11 cellular contexts compared by ENCODE assay signal in the genomic region with DNA sequence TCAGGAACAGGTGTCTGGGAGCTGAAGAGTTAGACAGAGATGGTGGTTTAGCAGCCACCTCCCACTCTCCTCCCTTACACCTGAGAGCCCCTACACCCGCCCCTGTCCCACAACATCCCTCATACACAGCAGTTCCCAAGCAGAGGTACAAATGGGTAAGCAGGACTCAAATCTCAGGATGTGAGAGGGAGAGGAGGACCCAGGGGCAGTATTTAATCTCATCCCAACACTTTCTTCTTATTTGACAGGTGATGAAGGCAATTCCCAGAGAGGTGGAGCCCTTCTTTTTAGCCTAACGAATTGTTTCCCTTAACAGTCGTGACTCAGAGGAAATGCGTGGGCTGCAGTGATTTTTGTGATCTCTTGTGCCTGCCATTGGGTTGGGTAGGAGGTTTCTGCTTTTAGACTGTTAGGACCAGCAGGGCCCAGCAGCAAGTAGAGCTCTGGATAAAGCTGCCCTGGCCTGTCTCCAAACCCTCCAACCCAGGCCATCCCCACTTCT.
A peak's percentile ranks its signal among the peaks of the same experiment; 100 is the strongest.
DNase-seq lines count a peak whose midpoint lies in the region; ATAC-seq and TF ChIP-seq lines count a peak whose summit lies in the region.
"Had no signal": no experiment of that assay in that cellular context is flagged by ENCODE, and none has a peak within 500 bp of the region (broad histone marks: within the 10 kb centered on the region; RNA-seq: fewer than 3 reads in every experiment).

No MANE protein-coding gene starts in this region.

- H4K20me1 ChIP-seq in neural progenitor cell (ENCODE audit: low read depth), result no peaks in the 10 kb centered on the region

- no peaks in the 10 kb centered on the region for H3K9me3 Mint-ChIP-seq in activated naive CD4-positive, alpha-beta T cell treated with anti-CD3 and anti-CD28 coated beads for 36 hours
- no peaks in the 10 kb centered on the region for H3K9me3 Mint-ChIP-seq in activated T-cell treated with anti-CD3 and anti-CD28 coated beads, Interleukin-2, amount 50 U/mL, for 4 hours
- no peaks in the 10 kb centered on the region for H3K9me3 Mint-ChIP-seq in neural progenitor cell
- H3K9me3 Mint-ChIP-seq in stimulated activated naive CD8-positive, alpha-beta T cell treated with anti-CD3 and anti-CD28 coated beads, Interleukin-15, amount 100 ng/mL, for 72 hours, result no peaks in the 10 kb centered on the region

- H3K4me3 ChIP-seq in neural progenitor cell, result no peak overlapping the region
- H3K4me3 ChIP-seq: ascending aorta had no signal

- intact Hi-C loops in activated naive CD4-positive, alpha-beta T cell treated with anti-CD3 and anti-CD28 coated beads for 36 hours (cut with micrococcal nuclease), result loop anchor here (1.0 to 10.0 kb wide), 10 partner anchors 11 to 1423 kb away; a partner anchor contains a TSS

- H3K4me2 ChIP-seq in neural progenitor cell, result no peak overlapping the region

- no peaks in the 10 kb centered on the region for H3K36me3 Mint-ChIP-seq in activated naive CD4-positive, alpha-beta T cell treated with anti-CD3 and anti-CD28 coated beads for 36 hours (ENCODE audit: low read depth)
- no peaks in the 10 kb centered on the region for H3K36me3 Mint-ChIP-seq in activated T-cell treated with anti-CD3 and anti-CD28 coated beads, Interleukin-2, amount 50 U/mL, for 4 hours (ENCODE audit: insufficient read depth)
- no peaks in the 10 kb centered on the region for H3K36me3 Mint-ChIP-seq in neural progenitor cell

- no peaks in the 10 kb centered on the region for H3K27me3 ChIP-seq in neural progenitor cell
- H3K27me3 ChIP-seq: ascending aorta had no signal

- DNase-seq in activated naive CD4-positive, alpha-beta T cell treated with anti-CD3 and anti-CD28 coated beads for 36 hours, result peak; percentile 89
- no peak for DNase-seq in activated naive CD4-positive, alpha-beta T cell (lab: John Stamatoyannopoulos, UW)
- DNase-seq in activated T-cell treated with anti-CD3 and anti-CD28 coated beads, Interleukin-2, amount 50 U/mL, for 4 hours, result peak; percentile 45
- DNase-seq in neural progenitor cell (ENCODE audit: low spot score), result no peak
- peak; percentile 42 to 60 for DNase-seq in stimulated activated naive CD8-positive, alpha-beta T cell treated with anti-CD3 and anti-CD28 coated beads, Interleukin-15, amount 100 ng/mL, for 72 hours
- no peak for DNase-seq in GM13976 (ENCODE audit: low spot score)
- no peak for DNase-seq in NCI-H526 treated with DMSO at 0.1 percent for 48 hours (lab: John Stamatoyannopoulos, UW)
- DNase-seq: MM.1S had no signal

- H3K36me3 ChIP-seq in neural progenitor cell, result no peaks in the 10 kb centered on the region
- H3K36me3 ChIP-seq: ascending aorta had no signal

- H3K9ac ChIP-seq in neural progenitor cell, result no peak overlapping the region

- ATAC-seq in activated T-cell treated with anti-CD3 and anti-CD28 coated beads, Interleukin-2, amount 50 U/mL, for 4 hours, result peak; percentile 60 to 76
- peak; percentile 69 for ATAC-seq in stimulated activated naive CD8-positive, alpha-beta T cell treated with anti-CD3 and anti-CD28 coated beads, Interleukin-15, amount 100 ng/mL, for 72 hours
- no peak for ATAC-seq in HG02970 (IDR thresholded peaks at IDR 0.05; ENCODE audit: low FRiP score, unreplicated experiment)

- peaks cover 36% of the 10 kb centered on the region for H3K4me1 Mint-ChIP-seq in activated naive CD4-positive, alpha-beta T cell treated with anti-CD3 and anti-CD28 coated beads for 36 hours (ENCODE audit: low read depth)
- H3K4me1 Mint-ChIP-seq in activated T-cell treated with anti-CD3 and anti-CD28 coated beads, Interleukin-2, amount 50 U/mL, for 4 hours (ENCODE audit: low read depth), result peaks cover 28% of the 10 kb centered on the region
- peaks cover 21% of the 10 kb centered on the region for H3K4me1 Mint-ChIP-seq in neural progenitor cell
- peaks cover 41% of the 10 kb centered on the region for H3K4me1 Mint-ChIP-seq in stimulated activated naive CD8-positive, alpha-beta T cell treated with anti-CD3 and anti-CD28 coated beads, Interleukin-15, amount 100 ng/mL, for 72 hours

- peaks cover 5% of the 10 kb centered on the region for H3F3A ChIP-seq in neural progenitor cell (ENCODE audit: low read depth)

- TF ChIP-seq CTCF in neural progenitor cell (IDR thresholded peaks at IDR 0.05) (no peak), GM13976 (IDR thresholded peaks at IDR 0.05; ENCODE audit: borderline replicate concordance, control extremely low read depth, extremely low read depth, insufficient read depth, missing control alignments) (no peak)

- H2AFZ ChIP-seq in neural progenitor cell (replicated peaks), result peak overlapping the region; percentile 6

- peak overlapping the region; percentile 68 for H3K27ac Mint-ChIP-seq in activated naive CD4-positive, alpha-beta T cell treated with anti-CD3 and anti-CD28 coated beads for 36 hours
- H3K27ac Mint-ChIP-seq in neural progenitor cell, result no peak overlapping the region
- no peak overlapping the region for H3K27ac Mint-ChIP-seq in stimulated activated naive CD8-positive, alpha-beta T cell treated with anti-CD3 and anti-CD28 coated beads, Interleukin-15, amount 100 ng/mL, for 72 hours
- H3K27ac Mint-ChIP-seq: progenitor cell of endocrine pancreas had no signal

- no peaks in the 10 kb centered on the region for H3K79me2 ChIP-seq in neural progenitor cell (ENCODE audit: low read depth)

- no peaks in the 10 kb centered on the region for H3K9me3 ChIP-seq in neural progenitor cell (ENCODE audit: low read depth)
- H3K9me3 ChIP-seq: ascending aorta had no signal

- in situ Hi-C loops in GM13976 (cut with MboI; ENCODE audit: low sequenced_read_pairs, unreplicated experiment), result no loop called here

- H3K27me3 Mint-ChIP-seq in activated naive CD4-positive, alpha-beta T cell treated with anti-CD3 and anti-CD28 coated beads for 36 hours (ENCODE audit: low read depth), result no peaks in the 10 kb centered on the region
- H3K27me3 Mint-ChIP-seq in activated T-cell treated with anti-CD3 and anti-CD28 coated beads, Interleukin-2, amount 50 U/mL, for 4 hours (ENCODE audit: low read depth), result peaks cover 10% of the 10 kb centered on the region
- no peaks in the 10 kb centered on the region for H3K27me3 Mint-ChIP-seq in neural progenitor cell (ENCODE audit: insufficient read depth, low read depth)
- peaks cover 18% of the 10 kb centered on the region for H3K27me3 Mint-ChIP-seq in stimulated activated naive CD8-positive, alpha-beta T cell treated with anti-CD3 and anti-CD28 coated beads, Interleukin-15, amount 100 ng/mL, for 72 hours

- H3K4me3 Mint-ChIP-seq in activated naive CD4-positive, alpha-beta T cell treated with anti-CD3 and anti-CD28 coated beads for 36 hours, result no peak overlapping the region
- H3K4me3 Mint-ChIP-seq in activated T-cell treated with anti-CD3 and anti-CD28 coated beads, Interleukin-2, amount 50 U/mL, for 4 hours, result no peak overlapping the region
- H3K4me3 Mint-ChIP-seq in neural progenitor cell, result no peak overlapping the region
- peak overlapping the region; percentile 14 to 58 for H3K4me3 Mint-ChIP-seq in stimulated activated naive CD8-positive, alpha-beta T cell treated with anti-CD3 and anti-CD28 coated beads, Interleukin-15, amount 100 ng/mL, for 72 hours

- H3K4me1 ChIP-seq in neural progenitor cell, result peaks cover 23% of the 10 kb centered on the region
- H3K4me1 ChIP-seq: ascending aorta had no signal

- no peak overlapping the region for H3K27ac ChIP-seq in neural progenitor cell
- H3K27ac ChIP-seq: ascending aorta had no signal

- CTCF ChIA-PET in activated naive CD4-positive, alpha-beta T cell treated with anti-CD3 and anti-CD28 coated beads for 36 hours (lab: Charles Lee), result interaction anchor here (1.6 kb wide), 1 partner anchor 536 kb away, joined by 5 read pairs; no protein-coding TSS in a partner anchor

Comparison
In these comparisons a context has a peak if more than half of its experiments do, and no peak if none do; other contexts are left out.
1. DNase-seq: peak in activated naive CD4-positive, alpha-beta T cell treated with anti-CD3 and anti-CD28 coated beads for 36 hours (single experiment), activated T-cell treated with anti-CD3 and anti-CD28 coated beads, Interleukin-2, amount 50 U/mL, for 4 hours (single experiment) and stimulated activated naive CD8-positive, alpha-beta T cell treated with anti-CD3 and anti-CD28 coated beads, Interleukin-15, amount 100 ng/mL, for 72 hours (2 of 2); none in activated naive CD4-positive, alpha-beta T cell (0 of 4), neural progenitor cell (single experiment), GM13976 (single experiment) and NCI-H526 treated with DMSO at 0.1 percent for 48 hours (single experiment).
2. H3K4me3 Mint-ChIP-seq: peak in stimulated activated naive CD8-positive, alpha-beta T cell treated with anti-CD3 and anti-CD28 coated beads, Interleukin-15, amount 100 ng/mL, for 72 hours (2 of 2); none in activated naive CD4-positive, alpha-beta T cell treated with anti-CD3 and anti-CD28 coated beads for 36 hours (single experiment), activated T-cell treated with anti-CD3 and anti-CD28 coated beads, Interleukin-2, amount 50 U/mL, for 4 hours (single experiment) and neural progenitor cell (single experiment).